8 cellular contexts compared by ENCODE assay signal in the genomic region with DNA sequence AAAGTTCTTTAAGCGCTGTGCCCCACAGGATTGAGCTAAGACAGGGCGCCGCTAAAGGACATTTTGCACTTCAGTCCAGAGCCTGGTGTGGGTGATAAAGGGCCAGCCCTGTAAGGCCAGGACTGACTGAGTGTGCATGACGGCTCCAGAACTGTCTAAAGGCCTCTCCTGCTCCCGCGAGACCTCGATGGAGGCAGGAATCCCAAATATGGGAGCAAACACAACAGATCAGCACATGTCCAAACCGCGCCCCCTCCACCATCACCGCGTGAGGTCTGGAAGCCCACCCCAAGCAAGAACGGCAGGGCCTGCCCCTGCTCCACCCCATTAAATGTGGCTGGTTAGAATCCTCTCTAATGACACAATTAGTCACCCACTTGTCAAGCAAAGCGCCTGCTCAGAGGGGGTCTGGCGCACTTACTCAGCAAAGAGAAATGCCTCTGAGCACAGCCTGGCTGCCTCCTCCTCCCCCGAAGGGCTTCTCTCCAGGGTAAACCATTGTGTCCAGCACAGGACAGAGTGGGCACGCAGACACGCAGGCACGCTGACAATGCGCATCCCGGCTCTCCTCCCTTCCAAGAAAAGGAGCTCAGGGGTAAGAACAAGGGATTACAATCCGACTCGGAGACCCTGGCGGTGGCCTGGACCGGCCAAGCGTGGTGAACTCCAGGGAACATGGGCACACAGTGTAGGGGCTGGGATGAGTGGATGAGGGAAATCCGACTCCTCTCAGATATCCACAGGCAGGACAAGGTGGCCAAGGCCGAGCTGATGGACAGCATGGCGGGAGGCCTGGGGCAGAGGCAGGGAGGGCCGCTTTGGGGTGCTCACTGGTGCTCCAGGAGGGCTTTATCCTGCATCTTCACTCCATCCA. TPM values are rescaled to one million over a fixed set of nuclear protein-coding genes. Genes with fewer than 3 reads are reported as not detected.
DNase-seq lines count a peak whose midpoint lies in the region; ATAC-seq, FAIRE-seq and TF ChIP-seq lines count a peak whose summit lies in the region.

No MANE protein-coding gene starts in this region.

- 8% methylated on average over 29 of the region's 29 CpGs for WGBS in HUES64
- 60% methylated on average over 29 of the region's 29 CpGs for WGBS in K562 (ENCODE audit: insufficient coverage, low coverage, missing lambda C conversion rate)

- H3K9ac ChIP-seq in HUES64 (ENCODE audit: low read depth, low read length) (peak overlapping the region; percentile 47; the same call in 1 of the 2 replicates), K562 (ENCODE audit: insufficient read depth in 1 of 2, low read depth in 2 of 2, low read length in 2 of 2) (peak overlapping the region; percentile 27 to 73; a peak in 2 of 4 replicates), iPS-20b (ENCODE audit: low read depth, low read length) (peak overlapping the region; percentile 37; the same call in 1 of the 2 replicates)

- POLR2A ChIA-PET in K562 (lab: Yijun Ruan, JAX) = interaction anchor here (0.6 to 2.8 kb wide), 8 partner anchors 8 to 408 kb away, joined by 3 to 19 read pairs (median 6); no protein-coding TSS in a partner anchor

- TF ChIP-seq CTCF in BE2C (IDR thresholded peaks at IDR 0.05; ENCODE audit: low read depth, low read length) (no peak), K562 (IDR thresholded peaks at IDR 0.05 in 2 of 3, conservative IDR thresholded peaks at IDR 0.05 in 1 of 3; ENCODE audit: insufficient read depth in 2 of 3, low read depth in 1 of 3, low read length in 3 of 3) (no peak), gastrocnemius medialis (IDR thresholded peaks at IDR 0.05 in 4 of 5, conservative IDR thresholded peaks at IDR 0.05 in 1 of 5) (no peak)

- ATAC-seq in K562 (peak; percentile 49), gastrocnemius medialis (peak; percentile 37 to 62), HG03432 (IDR thresholded peaks at IDR 0.05; ENCODE audit: unreplicated experiment) (no peak), GM21529 (IDR thresholded peaks at IDR 0.05; ENCODE audit: unreplicated experiment) (no peak)

- peak overlapping the region; percentile 76 for H3K4me2 ChIP-seq in K562 (ENCODE audit: insufficient read depth, low read length)

- in situ Hi-C loops in K562 (cut with MboI) = no loop called here
- in situ Hi-C loops in gastrocnemius medialis (cut with MboI; ENCODE audit: low sequenced_read_pairs in 4 of 4) = loop anchor here in 1 of 4 donors (25.0 kb wide), 1 partner anchor 147 kb away; a partner anchor contains a TSS

- TF ChIP-seq RAD21 in K562 (CRISPR knock-in tag; conservative IDR thresholded peaks at IDR 0.05 in 1 of 2, IDR thresholded peaks at IDR 0.05 in 1 of 2) = no peak

- H3K27me3 ChIP-seq in BE2C (no peaks in the 10 kb centered on the region), HUES64 (ENCODE audit: insufficient read depth, low read length) (peaks cover 24% of the 10 kb centered on the region), K562 (ENCODE audit: control insufficient read depth in 2 of 2, insufficient read depth in 2 of 2, low read length in 2 of 2) (no peaks in the 10 kb centered on the region), iPS-20b (ENCODE audit: insufficient read depth, low read length) (peaks cover 23% of the 10 kb centered on the region), gastrocnemius medialis (no peaks in the 10 kb centered on the region)

- peak; percentile 96 for DNase-seq in BE2C
- DNase-seq in K562 (ENCODE audit: extremely low read depth in 1 of 4, low spot score in 3 of 4) = peak in 2 of 4 experiments; percentile 51 to 55
- peak; percentile 62 to 79 for DNase-seq in gastrocnemius medialis
- no peak for DNase-seq in NCI-H1092 treated with DMSO at 0.1 percent for 48 hours (lab: John Stamatoyannopoulos, UW)

- intact Hi-C loops in K562 (cut with micrococcal nuclease) = no loop called here
- intact Hi-C loops in gastrocnemius medialis (cut with DNase I; ENCODE audit: low total_unique reads) = no loop called here

- peak; percentile 74 for FAIRE-seq in K562 (lab: Jason Lieb, UNC)

- no peak for TF ChIP-seq EP300 in K562 (IDR thresholded peaks at IDR 0.05; ENCODE audit: low read length)

- H3K9me3 ChIP-seq in BE2C (no peaks in the 10 kb centered on the region), HUES64 (ENCODE audit: insufficient read depth, low read depth, low read length) (no peaks in the 10 kb centered on the region), K562 (replicated peaks; ENCODE audit: control insufficient read depth, insufficient read depth, low read depth, low read length) (no peaks in the 10 kb centered on the region), iPS-20b (ENCODE audit: insufficient read depth, low read depth, low read length) (no peaks in the 10 kb centered on the region), gastrocnemius medialis (no peaks in the 10 kb centered on the region)

- CTCF ChIA-PET in K562 (lab: Yijun Ruan, JAX; ENCODE audit: low intra/inter-chr PET ratio) = no interaction called here

- TSS peak; percentile 42 for BruUV-seq in K562 (replicated peaks; lab: Mats Ljungman, UMichigan)

- peak overlapping the region; percentile 73; the same call in 1 of the 2 replicates for H2AFZ ChIP-seq in K562 (ENCODE audit: low read depth, low read length)

- H3K9me1 ChIP-seq in K562 (ENCODE audit: control insufficient read depth, insufficient read depth, low read length) = no peaks in the 10 kb centered on the region

- peaks cover 20% of the 10 kb centered on the region for H3K36me3 ChIP-seq in BE2C
- H3K36me3 ChIP-seq in HUES64 (ENCODE audit: insufficient read depth, low read length) = 0 out of 2 replicates have a peak, but pooled peaks cover 5% of the 10 kb centered on the region
- H3K36me3 ChIP-seq in K562 (ENCODE audit: control insufficient read depth, insufficient read depth, low read length) = peaks cover 17% of the 10 kb centered on the region; the same call in 2 of the 3 replicates
- H3K36me3 ChIP-seq in iPS-20b (ENCODE audit: insufficient read depth, low read depth, low read length) = peaks cover 7% of the 10 kb centered on the region; the same call in 1 of the 2 replicates
- peaks cover 0 to 10% of the 10 kb centered on the region in 2 donors for H3K36me3 ChIP-seq in gastrocnemius medialis

- peak overlapping the region; percentile 95 for H3K4me3 ChIP-seq in BE2C (ENCODE audit: low read depth, low read length)
- H3K4me3 ChIP-seq in HUES64 (ENCODE audit: low read length) = peak overlapping the region; percentile 66
- H3K4me3 ChIP-seq in K562 = peak overlapping the region; percentile 42; the same call in 1 of the 2 replicates
- peak overlapping the region; percentile 67 for H3K4me3 ChIP-seq in iPS-20b (ENCODE audit: low read length)
- H3K4me3 ChIP-seq in gastrocnemius medialis = peak overlapping the region; percentile 57 to 72 (median 69)

- peaks cover 20% of the 10 kb centered on the region for H3K4me1 ChIP-seq in BE2C
- H3K4me1 ChIP-seq in HUES64 (ENCODE audit: insufficient read depth, low read length) = peaks cover 31% of the 10 kb centered on the region
- peaks cover 25 to 35% of the 10 kb centered on the region in 2 experiments; a peak in 4 of 5 replicates for H3K4me1 ChIP-seq in K562 (replicated peaks in 1 of 2; ENCODE audit: control insufficient read depth in 2 of 2, insufficient read depth in 2 of 2, low read length in 2 of 2)
- H3K4me1 ChIP-seq in iPS-20b (ENCODE audit: insufficient read depth, low read length) = peaks cover 24% of the 10 kb centered on the region
- H3K4me1 ChIP-seq in gastrocnemius medialis = peaks cover 36 to 49% of the 10 kb centered on the region in 2 donors

- H4K20me1 ChIP-seq in K562 (replicated peaks; ENCODE audit: control insufficient read depth, insufficient read depth, low read length) = peaks cover 5% of the 10 kb centered on the region; the same call in 1 of the 2 replicates

- TF ChIP-seq POLR2A in K562 (conservative IDR thresholded peaks at IDR 0.05) (no peak), gastrocnemius medialis (IDR thresholded peaks at IDR 0.05) (peak; percentile 36 to 60)

- H3K79me2 ChIP-seq in K562 (ENCODE audit: control insufficient read depth, insufficient read depth, low read length) = no peaks in the 10 kb centered on the region

- peak overlapping the region; percentile 21; the same call in 1 of the 2 replicates for H3K27ac ChIP-seq in HUES64 (ENCODE audit: low read depth, low read length)
- no peak overlapping the region for H3K27ac ChIP-seq in K562 (ENCODE audit: extremely low read depth, low read depth, low read length)
- no peak overlapping the region for H3K27ac ChIP-seq in iPS-20b (ENCODE audit: low read length)
- peak overlapping the region; percentile 79 to 95 (median 87) for H3K27ac ChIP-seq in gastrocnemius medialis

RNA-seq across cellular contexts. Expression of a gene that starts 1.5 kb away (rescaled TPM):
- polyA plus RNA-seq in BE2C (2012; ENCODE audit: insufficient read depth, insufficient read length, low read depth) = 240 TPM
- 15.6 TPM for polyA plus RNA-seq in HUES64 (2013, experiment 1 of 2)
- polyA plus RNA-seq in HUES64 (2013, experiment 2 of 2) = 19.8 TPM
- total RNA-seq in K562 (2011; cell fraction: chromatin; rRNA removed; ENCODE audit: low replicate concordance) = 7.4 and 13.0 TPM in 2 replicates
- total RNA-seq in K562 (2011; cell fraction: nucleolus; rRNA removed) = 13.7 and 15.5 TPM in 2 replicates
- 17.9 and 28.3 TPM in 2 replicates for total RNA-seq in K562 (2011; cell fraction: nucleoplasm; rRNA removed)
- 14.1 and 17.1 TPM in 2 replicates for total RNA-seq in K562 (2014; rRNA removed)
- total RNA-seq in K562 (2014; rRNA removed; fragmentation: Illumina TruSeq; extraction: Trizol) = 17.8 and 18.9 TPM in 2 replicates
- 8.2 and 8.8 TPM in 2 replicates for total RNA-seq in K562 (2015; rRNA removed; fragmentation: Illumina TruSeq; extraction: Trizol)
- total RNA-seq in K562 (2021) = 12.8 and 14.3 TPM in 2 replicates
- polyA plus RNA-seq in K562 (2011; rRNA removed) = 36.8 and 38.4 TPM in 2 replicates
- 14.5 and 26.4 TPM in 2 replicates for polyA plus RNA-seq in K562 (2011; cell fraction: cytosol; rRNA removed)
- polyA plus RNA-seq in K562 (2011; cell fraction: nucleus; rRNA removed) = 17.3 and 17.5 TPM in 2 replicates
- polyA plus RNA-seq in K562 (2012) = 9.6 and 28.4 TPM in 2 replicates
- polyA plus RNA-seq in K562 (2014; fragmentation: Illumina TruSeq; extraction: Trizol) = 24.4 and 25.0 TPM in 2 replicates
- 1 to 10 TPM; 2.6 to 3.2 TPM for polyA plus RNA-seq in K562 (2014; fragmentation: Nextera tagmentation; extraction: Ambion mirVana)
- 14.4 and 22.0 TPM in 2 replicates for polyA plus RNA-seq in K562 (2014; rRNA removed)
- polyA minus RNA-seq in K562 (2011; rRNA and poly(A)+ RNA removed) = 15.4 and 21.1 TPM in 2 replicates
- polyA minus RNA-seq in K562 (2011; cell fraction: cytosol; rRNA and poly(A)+ RNA removed) = 13.4 and 15.8 TPM in 2 replicates
- polyA minus RNA-seq in K562 (2011; cell fraction: nucleus; rRNA and poly(A)+ RNA removed) = 1.6 and 4.3 TPM in 2 replicates
- total RNA-seq in gastrocnemius medialis = 10 to 100 TPM; 24.3 to 43.0 (median 30.6) TPM

RNA-seq across cellular contexts. Expression of a gene that starts 17.1 kb away (rescaled TPM):
- 93.3 TPM for polyA plus RNA-seq in BE2C (2012; ENCODE audit: insufficient read depth, insufficient read length, low read depth)
- polyA plus RNA-seq in HUES64 (2013, experiment 1 of 2) = 11.5 TPM
- polyA plus RNA-seq in HUES64 (2013, experiment 2 of 2) = 10.5 TPM
- 39.0 and 102 TPM in 2 replicates for total RNA-seq in K562 (2011; cell fraction: chromatin; rRNA removed; ENCODE audit: low replicate concordance)
- total RNA-seq in K562 (2011; cell fraction: nucleolus; rRNA removed) = 54.7 and 69.0 TPM in 2 replicates
- total RNA-seq in K562 (2011; cell fraction: nucleoplasm; rRNA removed) = 46.6 and 49.9 TPM in 2 replicates
- total RNA-seq in K562 (2014; rRNA removed) (40.2 and 40.7 TPM in 2 replicates), K562 (2014; rRNA removed; fragmentation: Illumina TruSeq; extraction: Trizol) (23.4 and 28.1 TPM in 2 replicates), K562 (2015; rRNA removed; fragmentation: Illumina TruSeq; extraction: Trizol) (37.4 and 38.5 TPM in 2 replicates), K562 (2021) (47.9 and 52.3 TPM in 2 replicates), gastrocnemius medialis (10 to 100 TPM; 29.7 to 42.9 (median 41.7) TPM)
- polyA plus RNA-seq in K562 (2011; rRNA removed) (22.2 and 30.9 TPM in 2 replicates), K562 (2014; fragmentation: Illumina TruSeq; extraction: Trizol) (36.5 and 38.2 TPM in 2 replicates), K562 (2014; fragmentation: Nextera tagmentation; extraction: Ambion mirVana) (10 to 100 TPM in 1 of 2 experiments, 1 to 10 TPM in 1; 2.5 to 10.5 TPM), K562 (2014; rRNA removed) (36.3 and 40.9 TPM in 2 replicates)
- 25.7 and 30.0 TPM in 2 replicates for polyA plus RNA-seq in K562 (2011; cell fraction: cytosol; rRNA removed)
- polyA plus RNA-seq in K562 (2011; cell fraction: nucleus; rRNA removed) = 83.8 and 88.4 TPM in 2 replicates
- 50.5 and 52.4 TPM in 2 replicates for polyA plus RNA-seq in K562 (2012)
- polyA minus RNA-seq in K562 (2011; rRNA and poly(A)+ RNA removed) = 13.2 and 15.1 TPM in 2 replicates
- 17.1 and 17.9 TPM in 2 replicates for polyA minus RNA-seq in K562 (2011; cell fraction: cytosol; rRNA and poly(A)+ RNA removed)
- polyA minus RNA-seq in K562 (2011; cell fraction: nucleus; rRNA and poly(A)+ RNA removed) = 12.0 and 22.5 TPM in 2 replicates

RNA-seq across cellular contexts. Expression of a gene that starts 17.3 kb away (rescaled TPM):
- 18.0 TPM for polyA plus RNA-seq in BE2C (2012; ENCODE audit: insufficient read depth, insufficient read length, low read depth)
- 23.4 TPM for polyA plus RNA-seq in HUES64 (2013, experiment 1 of 2)
- 31.4 TPM for polyA plus RNA-seq in HUES64 (2013, experiment 2 of 2)
- 39.2 and 44.3 TPM in 2 replicates for total RNA-seq in K562 (2011; cell fraction: chromatin; rRNA removed; ENCODE audit: low replicate concordance)
- 29.1 and 31.7 TPM in 2 replicates for total RNA-seq in K562 (2011; cell fraction: nucleolus; rRNA removed)
- 28.7 and 31.7 TPM in 2 replicates for total RNA-seq in K562 (2011; cell fraction: nucleoplasm; rRNA removed)
- total RNA-seq in K562 (2014; rRNA removed) = 29.4 and 32.9 TPM in 2 replicates
- 37.3 and 47.0 TPM in 2 replicates for total RNA-seq in K562 (2014; rRNA removed; fragmentation: Illumina TruSeq; extraction: Trizol)
- total RNA-seq in K562 (2015; rRNA removed; fragmentation: Illumina TruSeq; extraction: Trizol) = 24.1 and 29.5 TPM in 2 replicates
- 36.5 TPM in 2 replicates for total RNA-seq in K562 (2021)
- 56.7 and 67.3 TPM in 2 replicates for polyA plus RNA-seq in K562 (2011; rRNA removed)
- polyA plus RNA-seq in K562 (2011; cell fraction: cytosol; rRNA removed) = 40.2 and 42.2 TPM in 2 replicates
- 39.8 and 45.6 TPM in 2 replicates for polyA plus RNA-seq in K562 (2011; cell fraction: nucleus; rRNA removed)
- polyA plus RNA-seq in K562 (2012) = 44.3 and 52.0 TPM in 2 replicates
- 41.6 and 44.1 TPM in 2 replicates for polyA plus RNA-seq in K562 (2014; fragmentation: Illumina TruSeq; extraction: Trizol)
- polyA plus RNA-seq in K562 (2014; fragmentation: Nextera tagmentation; extraction: Ambion mirVana) = 10 to 100 TPM; 42.2 to 46.1 TPM
- polyA plus RNA-seq in K562 (2014; rRNA removed) = 46.6 and 58.5 TPM in 2 replicates
- polyA minus RNA-seq in K562 (2011; rRNA and poly(A)+ RNA removed) = 29.0 and 31.8 TPM in 2 replicates
- 6.7 and 12.1 TPM in 2 replicates for polyA minus RNA-seq in K562 (2011; cell fraction: cytosol; rRNA and poly(A)+ RNA removed)
- polyA minus RNA-seq in K562 (2011; cell fraction: nucleus; rRNA and poly(A)+ RNA removed) = 9.2 and 15.1 TPM in 2 replicates
- total RNA-seq in gastrocnemius medialis = 10 to 100 TPM; 23.9 to 35.5 (median 29.7) TPM

RNA-seq across cellular contexts. Expression of a gene that starts 27.8 kb away (rescaled TPM):
- polyA plus RNA-seq in BE2C (2012; ENCODE audit: insufficient read depth, insufficient read length, low read depth) = 297 TPM
- polyA plus RNA-seq in HUES64 (2013, experiment 1 of 2) = 413 TPM
- polyA plus RNA-seq in HUES64 (2013, experiment 2 of 2) = 341 TPM
- total RNA-seq in K562 (2011; cell fraction: chromatin; rRNA removed; ENCODE audit: low replicate concordance) = 541 and 860 TPM in 2 replicates
- total RNA-seq in K562 (2011; cell fraction: nucleolus; rRNA removed) = 738 and 811 TPM in 2 replicates
- 625 and 722 TPM in 2 replicates for total RNA-seq in K562 (2011; cell fraction: nucleoplasm; rRNA removed)
- total RNA-seq in K562 (2014; rRNA removed) = 583 and 1,185 TPM in 2 replicates
- 261 and 276 TPM in 2 replicates for total RNA-seq in K562 (2014; rRNA removed; fragmentation: Illumina TruSeq; extraction: Trizol)
- 339 and 353 TPM in 2 replicates for total RNA-seq in K562 (2015; rRNA removed; fragmentation: Illumina TruSeq; extraction: Trizol)
- 499 and 569 TPM in 2 replicates for total RNA-seq in K562 (2021)
- polyA plus RNA-seq in K562 (2011; rRNA removed) = 422 and 444 TPM in 2 replicates
- polyA plus RNA-seq in K562 (2011; cell fraction: cytosol; rRNA removed) = 268 and 523 TPM in 2 replicates
- polyA plus RNA-seq in K562 (2011; cell fraction: nucleus; rRNA removed) = 1,783 and 2,637 TPM in 2 replicates
- 310 and 372 TPM in 2 replicates for polyA plus RNA-seq in K562 (2012)
- polyA plus RNA-seq in K562 (2014; fragmentation: Illumina TruSeq; extraction: Trizol) = 379 and 393 TPM in 2 replicates
- polyA plus RNA-seq in K562 (2014; fragmentation: Nextera tagmentation; extraction: Ambion mirVana) = 100 to 1,000 TPM; 161 to 186 TPM
- polyA plus RNA-seq in K562 (2014; rRNA removed) = 579 and 682 TPM in 2 replicates
- polyA minus RNA-seq in K562 (2011; rRNA and poly(A)+ RNA removed) = 180 and 185 TPM in 2 replicates
- 370 and 404 TPM in 2 replicates for polyA minus RNA-seq in K562 (2011; cell fraction: cytosol; rRNA and poly(A)+ RNA removed)
- polyA minus RNA-seq in K562 (2011; cell fraction: nucleus; rRNA and poly(A)+ RNA removed) = 793 and 922 TPM in 2 replicates
- total RNA-seq in gastrocnemius medialis = 100 to 1,000 TPM in 2 of 4 donors, 10 to 100 TPM in 2; 75.0 to 148 (median 90.4) TPM

RNA-seq across cellular contexts. Expression of a gene that starts 28.6 kb away (rescaled TPM):
- polyA plus RNA-seq in BE2C (2012; ENCODE audit: insufficient read depth, insufficient read length, low read depth) = 7.5 TPM
- polyA plus RNA-seq in HUES64 (2013, experiment 1 of 2) = 14.2 TPM
- 13.1 TPM for polyA plus RNA-seq in HUES64 (2013, experiment 2 of 2)
- total RNA-seq in K562 (2011; cell fraction: chromatin; rRNA removed; ENCODE audit: low replicate concordance) = 145 and 147 TPM in 2 replicates
- total RNA-seq in K562 (2011; cell fraction: nucleolus; rRNA removed) = 84.1 and 87.6 TPM in 2 replicates
- total RNA-seq in K562 (2011; cell fraction: nucleoplasm; rRNA removed) = 125 and 138 TPM in 2 replicates
- total RNA-seq in K562 (2014; rRNA removed) (15.5 and 25.6 TPM in 2 replicates), K562 (2014; rRNA removed; fragmentation: Illumina TruSeq; extraction: Trizol) (20.9 and 21.8 TPM in 2 replicates), K562 (2015; rRNA removed; fragmentation: Illumina TruSeq; extraction: Trizol) (21.6 and 24.1 TPM in 2 replicates), K562 (2021) (24.5 and 26.2 TPM in 2 replicates), gastrocnemius medialis (10 to 100 TPM; 14.0 to 24.2 (median 19.5) TPM)
- polyA plus RNA-seq in K562 (2011; rRNA removed) (23.7 and 24.4 TPM in 2 replicates), K562 (2014; fragmentation: Illumina TruSeq; extraction: Trizol) (15.0 and 17.9 TPM in 2 replicates), K562 (2014; fragmentation: Nextera tagmentation; extraction: Ambion mirVana) (10 to 100 TPM; 14.4 to 19.7 TPM), K562 (2014; rRNA removed) (19.9 and 22.8 TPM in 2 replicates)
- polyA plus RNA-seq in K562 (2011; cell fraction: cytosol; rRNA removed) = 20.6 and 23.7 TPM in 2 replicates
- 57.8 and 68.3 TPM in 2 replicates for polyA plus RNA-seq in K562 (2011; cell fraction: nucleus; rRNA removed)
- polyA plus RNA-seq in K562 (2012) = 21.9 and 28.2 TPM in 2 replicates
- 30.5 and 35.7 TPM in 2 replicates for polyA minus RNA-seq in K562 (2011; rRNA and poly(A)+ RNA removed)
- polyA minus RNA-seq in K562 (2011; cell fraction: cytosol; rRNA and poly(A)+ RNA removed) = 16.4 and 22.1 TPM in 2 replicates
- polyA minus RNA-seq in K562 (2011; cell fraction: nucleus; rRNA and poly(A)+ RNA removed) = 30.6 and 40.5 TPM in 2 replicates

Comparison
In these comparisons a context has a peak if more than half of its experiments do, and no peak if none do; other contexts are left out.
1. H3K4me3 ChIP-seq: peak in every context shown above with its lines; median percentile 95 in BE2C; 69 in gastrocnemius medialis; 67 in iPS-20b; 66 in HUES64; 42 in K562.
2. H3K27ac ChIP-seq: peak in HUES64 (single experiment) and gastrocnemius medialis (4 of 4); none in K562 (single experiment) and iPS-20b (single experiment).
3. ATAC-seq: peak in K562 (single experiment) and gastrocnemius medialis (2 of 2); none in HG03432 (single experiment) and GM21529 (single experiment).
4. Peak in every context shown above with its lines, with median percentiles within 50 percentile points of each other: H3K9ac ChIP-seq.